In genomic region chr11:106821291-106821690, GRCh38 we compare ENCODE assay signal across 33 cellular contexts.
"Had no signal": no experiment of that assay in that cellular context is flagged by ENCODE, and none has a peak within 500 bp of the region (broad histone marks: within the 10 kb centered on the region; RNA-seq: fewer than 3 reads in every experiment).

No MANE protein-coding gene starts in this region.

- H3K27me3 Mint-ChIP-seq: activated CD4-positive, alpha-beta T cell treated with anti-CD3 and anti-CD28 coated beads, Interleukin-2, amount 10 ng/mL, durations not matched to agents 24 days and 14 days; activated CD8-positive, alpha-beta T cell treated with anti-CD3 and anti-CD28 coated beads for 36 hours; activated naive CD4-positive, alpha-beta T cell treated with anti-CD3 and anti-CD28 coated beads, Interleukin-2, amount 50 U/mL, for 24 hours; activated naive CD8-positive, alpha-beta T cell treated with anti-CD3 and anti-CD28 coated beads, Interleukin-2, amount 10 ng/mL, durations not matched to agents 7 days and 5 days; activated T-cell treated with anti-CD3 and anti-CD28 coated beads, Interleukin-2, amount 50 U/mL, for 24 hours; central memory CD8-positive, alpha-beta T cell had no signal

- H3K36me3 ChIP-seq: ascending aorta, cardiac muscle cell, Peyer's patch had no signal

- H3K9me3 ChIP-seq: ascending aorta, Peyer's patch had no signal

- DNase-seq: activated CD4-positive, alpha-beta T cell treated with anti-CD3 and anti-CD28 coated beads, Interleukin-2, amount 10 ng/mL, durations not matched to agents 24 days and 14 days; activated CD4-positive, alpha-beta T cell treated with anti-CD3 and anti-CD28 coated beads, Interleukin-2, amount 50 U/mL, for 4 hours; activated CD4-positive, CD25-positive, alpha-beta regulatory T cell; activated CD8-positive, alpha-beta T cell treated with anti-CD3 and anti-CD28 coated beads for 36 hours; activated gamma-delta T cell; activated naive CD4-positive, alpha-beta T cell treated with Interleukin-2 at 50 U/mL for 16 hours; activated naive CD8-positive, alpha-beta T cell treated with anti-CD3 and anti-CD28 coated beads, Interleukin-2, amount 10 ng/mL, durations not matched to agents 7 days and 5 days; activated T-cell treated with anti-CD3 and anti-CD28 coated beads, Interleukin-2, amount 50 U/mL, for 24 hours; amygdala; MM.1S; NCI-H1105; NCI-H1436; NCI-H1694; NCI-H2081 treated with DMSO at 0.1 percent for 48 hours; NCI-H345; NCI-H524 treated with DMSO at 0.1 percent for 48 hours; NCI-H748 treated with DMSO at 0.1 percent for 48 hours; NK-92 treated with Interleukin-12 subunit alpha and Interleukin-12 subunit beta, amount 100 ng/mL, for 24 hours; PC-3; Peyer's patch; RPMI8226; SIG-M5; SW 1271; T-helper 1 cell; T-helper 2 cell; T-helper 9 cell had no signal

- H3K4me1 ChIP-seq: ascending aorta, Peyer's patch had no signal

- H3K27ac ChIP-seq: ascending aorta, cardiac muscle cell, Peyer's patch, VCaP had no signal

- H3K36me3 Mint-ChIP-seq: activated naive CD4-positive, alpha-beta T cell treated with anti-CD3 and anti-CD28 coated beads, Interleukin-2, amount 50 U/mL, for 24 hours; activated naive CD8-positive, alpha-beta T cell treated with anti-CD3 and anti-CD28 coated beads, Interleukin-2, amount 10 ng/mL, durations not matched to agents 7 days and 5 days had no signal

- H3K27me3 ChIP-seq: ascending aorta, cardiac muscle cell, Peyer's patch had no signal

- H3K4me3 ChIP-seq: ascending aorta, cardiac muscle cell, Peyer's patch had no signal

- H3K4me3 Mint-ChIP-seq: activated CD4-positive, alpha-beta T cell treated with anti-CD3 and anti-CD28 coated beads, Interleukin-2, amount 10 ng/mL, durations not matched to agents 24 days and 14 days; activated CD8-positive, alpha-beta T cell treated with anti-CD3 and anti-CD28 coated beads for 36 hours; activated naive CD4-positive, alpha-beta T cell treated with anti-CD3 and anti-CD28 coated beads, Interleukin-2, amount 50 U/mL, for 24 hours; activated naive CD8-positive, alpha-beta T cell treated with anti-CD3 and anti-CD28 coated beads, Interleukin-2, amount 10 ng/mL, durations not matched to agents 7 days and 5 days; activated T-cell treated with anti-CD3 and anti-CD28 coated beads, Interleukin-2, amount 50 U/mL, for 24 hours; central memory CD8-positive, alpha-beta T cell had no signal

- ATAC-seq: activated CD8-positive, alpha-beta T cell treated with anti-CD3 and anti-CD28 coated beads for 36 hours; PC-3; Right ventricle myocardium inferior had no signal

- H3K27ac Mint-ChIP-seq: activated CD4-positive, alpha-beta T cell treated with anti-CD3 and anti-CD28 coated beads, Interleukin-2, amount 10 ng/mL, durations not matched to agents 24 days and 14 days; activated CD8-positive, alpha-beta T cell treated with anti-CD3 and anti-CD28 coated beads for 36 hours; activated naive CD4-positive, alpha-beta T cell treated with anti-CD3 and anti-CD28 coated beads, Interleukin-2, amount 50 U/mL, for 24 hours; activated naive CD8-positive, alpha-beta T cell treated with anti-CD3 and anti-CD28 coated beads, Interleukin-2, amount 10 ng/mL, durations not matched to agents 7 days and 5 days; activated T-cell treated with anti-CD3 and anti-CD28 coated beads, Interleukin-2, amount 50 U/mL, for 24 hours; activated T-helper 2 cell treated with anti-CD3 and anti-CD28 coated beads, Interferon-gamma antibody, Interleukin-2, Interleukin-4, amounts not matched to agents 10 μg/mL and 5 μg/mL and 100 μg/mL, durations not matched to agents 14 hours and 24 hours and 36 hours had no signal

- H3K4me1 Mint-ChIP-seq: activated CD4-positive, alpha-beta T cell treated with anti-CD3 and anti-CD28 coated beads, Interleukin-2, amount 10 ng/mL, durations not matched to agents 24 days and 14 days; activated naive CD4-positive, alpha-beta T cell treated with anti-CD3 and anti-CD28 coated beads, Interleukin-2, amount 50 U/mL, for 24 hours; activated naive CD8-positive, alpha-beta T cell treated with anti-CD3 and anti-CD28 coated beads, Interleukin-2, amount 10 ng/mL, durations not matched to agents 7 days and 5 days; central memory CD8-positive, alpha-beta T cell had no signal
